ENCODE assay signal across 3 cellular contexts in the genomic region with DNA sequence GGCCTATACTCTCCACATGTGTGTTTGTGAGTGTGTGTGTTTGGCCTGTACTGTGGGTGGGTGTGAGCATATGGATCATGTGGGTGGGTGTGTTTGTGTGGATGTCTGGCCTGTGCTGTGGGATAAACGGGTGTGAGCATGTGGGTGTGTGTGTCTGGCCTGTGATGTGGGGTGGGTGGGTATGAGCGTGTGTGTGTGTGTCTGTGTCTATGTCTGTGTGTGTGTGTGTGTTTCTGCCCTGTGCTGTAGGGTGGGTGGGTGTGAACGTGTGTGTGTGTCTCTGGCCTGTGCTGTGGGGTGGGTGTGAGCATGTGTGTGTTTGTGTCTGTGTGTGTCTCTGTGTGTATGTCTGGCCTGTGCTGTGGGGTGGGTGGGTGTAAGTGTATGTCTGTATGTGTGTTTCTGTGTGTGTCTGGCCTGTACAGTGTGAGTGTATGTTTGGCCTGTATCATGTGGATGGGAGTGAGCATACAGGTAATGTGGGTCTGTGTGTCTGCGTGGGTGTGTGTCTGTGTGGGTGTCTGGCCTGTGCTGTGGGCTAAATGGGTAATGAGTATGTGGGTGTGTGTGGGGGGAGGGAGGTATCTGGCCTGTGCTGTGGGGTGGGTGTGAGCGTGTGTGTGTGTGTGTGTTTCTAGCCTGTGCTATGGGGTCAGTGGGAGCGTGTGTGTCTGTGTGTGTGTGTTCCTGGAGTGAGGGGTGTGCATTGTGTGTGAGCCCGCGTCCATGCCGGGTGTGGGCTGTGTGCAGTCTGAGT.
TF ChIP-seq lines count a peak whose summit lies in the region.

No MANE protein-coding gene starts in this region.

TF ChIP-seq in HEK293, 187 proteins besides CTCF, POLR2A, EP300 and RAD21 (continues in another document):
- TF ChIP-seq GLIS2 (tag by site-specific recombination; IDR thresholded peaks at IDR 0.05): no peak
- TF ChIP-seq IKZF3 (tag by site-specific recombination; IDR thresholded peaks at IDR 0.05): no peak
- no peak for TF ChIP-seq ZFP3 (tag by site-specific recombination; IDR thresholded peaks at IDR 0.05; ENCODE audit: low read depth)
- TF ChIP-seq, protein P1, sequence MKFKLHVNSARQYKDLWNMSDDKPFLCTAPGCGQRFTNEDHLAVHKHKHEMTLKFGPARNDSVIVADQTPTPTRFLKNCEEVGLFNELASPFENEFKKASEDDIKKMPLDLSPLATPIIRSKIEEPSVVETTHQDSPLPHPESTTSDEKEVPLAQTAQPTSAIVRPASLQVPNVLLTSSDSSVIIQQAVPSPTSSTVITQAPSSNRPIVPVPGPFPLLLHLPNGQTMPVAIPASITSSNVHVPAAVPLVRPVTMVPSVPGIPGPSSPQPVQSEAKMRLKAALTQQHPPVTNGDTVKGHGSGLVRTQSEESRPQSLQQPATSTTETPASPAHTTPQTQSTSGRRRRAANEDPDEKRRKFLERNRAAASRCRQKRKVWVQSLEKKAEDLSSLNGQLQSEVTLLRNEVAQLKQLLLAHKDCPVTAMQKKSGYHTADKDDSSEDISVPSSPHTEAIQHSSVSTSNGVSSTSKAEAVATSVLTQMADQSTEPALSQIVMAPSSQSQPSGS (tag by site-specific recombination; IDR thresholded peaks at IDR 0.05; ENCODE audit: low read depth): no peak
- TF ChIP-seq KLF1 (tag by site-specific recombination; IDR thresholded peaks at IDR 0.05): peak; percentile 9; the same call in 1 of the 2 replicates
- no peak for TF ChIP-seq ZNF658 (tag by site-specific recombination; IDR thresholded peaks at IDR 0.05)
- no peak for TF ChIP-seq ZNF549 (tag by site-specific recombination; IDR thresholded peaks at IDR 0.05)
- peak; percentile 42; the same call in 1 of the 2 replicates for TF ChIP-seq ZBTB7A (tag by site-specific recombination; IDR thresholded peaks at IDR 0.05; ENCODE audit: low read depth)
- no peak for TF ChIP-seq ZEB2 (tag by site-specific recombination; IDR thresholded peaks at IDR 0.05)
- TF ChIP-seq, protein P2, sequence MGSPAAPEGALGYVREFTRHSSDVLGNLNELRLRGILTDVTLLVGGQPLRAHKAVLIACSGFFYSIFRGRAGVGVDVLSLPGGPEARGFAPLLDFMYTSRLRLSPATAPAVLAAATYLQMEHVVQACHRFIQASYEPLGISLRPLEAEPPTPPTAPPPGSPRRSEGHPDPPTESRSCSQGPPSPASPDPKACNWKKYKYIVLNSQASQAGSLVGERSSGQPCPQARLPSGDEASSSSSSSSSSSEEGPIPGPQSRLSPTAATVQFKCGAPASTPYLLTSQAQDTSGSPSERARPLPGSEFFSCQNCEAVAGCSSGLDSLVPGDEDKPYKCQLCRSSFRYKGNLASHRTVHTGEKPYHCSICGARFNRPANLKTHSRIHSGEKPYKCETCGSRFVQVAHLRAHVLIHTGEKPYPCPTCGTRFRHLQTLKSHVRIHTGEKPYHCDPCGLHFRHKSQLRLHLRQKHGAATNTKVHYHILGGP (tag by site-specific recombination; IDR thresholded peaks at IDR 0.05): no peak
- peak; percentile 60; the same call in 1 of the 2 replicates for TF ChIP-seq ZNF544 (tag by site-specific recombination; IDR thresholded peaks at IDR 0.05)
- TF ChIP-seq, protein P3, sequence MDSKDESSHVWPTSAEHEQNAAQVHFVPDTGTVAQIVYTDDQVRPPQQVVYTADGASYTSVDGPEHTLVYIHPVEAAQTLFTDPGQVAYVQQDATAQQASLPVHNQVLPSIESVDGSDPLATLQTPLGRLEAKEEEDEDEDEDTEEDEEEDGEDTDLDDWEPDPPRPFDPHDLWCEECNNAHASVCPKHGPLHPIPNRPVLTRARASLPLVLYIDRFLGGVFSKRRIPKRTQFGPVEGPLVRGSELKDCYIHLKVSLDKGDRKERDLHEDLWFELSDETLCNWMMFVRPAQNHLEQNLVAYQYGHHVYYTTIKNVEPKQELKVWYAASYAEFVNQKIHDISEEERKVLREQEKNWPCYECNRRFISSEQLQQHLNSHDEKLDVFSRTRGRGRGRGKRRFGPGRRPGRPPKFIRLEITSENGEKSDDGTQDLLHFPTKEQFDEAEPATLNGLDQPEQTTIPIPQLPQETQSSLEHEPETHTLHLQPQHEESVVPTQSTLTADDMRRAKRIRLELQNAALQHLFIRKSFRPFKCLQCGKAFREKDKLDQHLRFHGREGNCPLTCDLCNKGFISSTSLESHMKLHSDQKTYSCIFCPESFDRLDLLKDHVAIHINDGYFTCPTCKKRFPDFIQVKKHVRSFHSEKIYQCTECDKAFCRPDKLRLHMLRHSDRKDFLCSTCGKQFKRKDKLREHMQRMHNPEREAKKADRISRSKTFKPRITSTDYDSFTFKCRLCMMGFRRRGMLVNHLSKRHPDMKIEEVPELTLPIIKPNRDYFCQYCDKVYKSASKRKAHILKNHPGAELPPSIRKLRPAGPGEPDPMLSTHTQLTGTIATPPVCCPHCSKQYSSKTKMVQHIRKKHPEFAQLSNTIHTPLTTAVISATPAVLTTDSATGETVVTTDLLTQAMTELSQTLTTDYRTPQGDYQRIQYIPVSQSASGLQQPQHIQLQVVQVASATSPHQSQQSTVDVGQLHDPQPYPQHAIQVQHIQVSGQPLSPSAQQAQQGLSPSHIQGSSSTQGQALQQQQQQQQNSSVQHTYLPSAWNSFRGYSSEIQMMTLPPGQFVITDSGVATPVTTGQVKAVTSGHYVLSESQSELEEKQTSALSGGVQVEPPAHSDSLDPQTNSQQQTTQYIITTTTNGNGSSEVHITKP (tag by site-specific recombination; IDR thresholded peaks at IDR 0.05): no peak

TF ChIP-seq in K562, 482 proteins besides CTCF, POLR2A, EP300 and RAD21:
- TF ChIP-seq CREB1 (IDR thresholded peaks at IDR 0.05) (no peak), CREB1 (CRISPR knock-in tag; IDR thresholded peaks at IDR 0.05) (no peak), EGR1 (conservative IDR thresholded peaks at IDR 0.05) (peak; percentile 63), CSDE1 (IDR thresholded peaks at IDR 0.05) (no peak), MCM7 (IDR thresholded peaks at IDR 0.05) (no peak), ZNF253 (CRISPR knock-in tag; conservative IDR thresholded peaks at IDR 0.05) (no peak), ZNF354B (CRISPR knock-in tag; IDR thresholded peaks at IDR 0.05) (no peak)
- TF ChIP-seq, protein P4, sequence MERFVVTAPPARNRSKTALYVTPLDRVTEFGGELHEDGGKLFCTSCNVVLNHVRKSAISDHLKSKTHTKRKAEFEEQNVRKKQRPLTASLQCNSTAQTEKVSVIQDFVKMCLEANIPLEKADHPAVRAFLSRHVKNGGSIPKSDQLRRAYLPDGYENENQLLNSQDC (CRISPR knock-in tag; IDR thresholded peaks at IDR 0.05): no peak

TF ChIP-seq in SK-N-SH, 30 proteins besides CTCF, POLR2A, EP300 and RAD21:
- TF ChIP-seq FOSL2 (IDR thresholded peaks at IDR 0.05; ENCODE audit: borderline replicate concordance, low read depth) (no peak), RFX5 (IDR thresholded peaks at IDR 0.05; ENCODE audit: low read length) (no peak), CHD2 (IDR thresholded peaks at IDR 0.05; ENCODE audit: low read length, partially characterized antibody) (no peak), TCF12 (IDR thresholded peaks at IDR 0.05) (no peak), RXRA (IDR thresholded peaks at IDR 0.05; ENCODE audit: borderline replicate concordance, low read depth) (no peak), RCOR1 (IDR thresholded peaks at IDR 0.05; ENCODE audit: low read length) (no peak), GABPA (IDR thresholded peaks at IDR 0.05; ENCODE audit: low read depth) (no peak)
- TF ChIP-seq, protein P5, sequence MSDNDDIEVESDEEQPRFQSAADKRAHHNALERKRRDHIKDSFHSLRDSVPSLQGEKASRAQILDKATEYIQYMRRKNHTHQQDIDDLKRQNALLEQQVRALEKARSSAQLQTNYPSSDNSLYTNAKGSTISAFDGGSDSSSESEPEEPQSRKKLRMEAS (IDR thresholded peaks at IDR 0.05; ENCODE audit: low read depth): no peak
